ENCODE assay signal across 8 cellular contexts in genomic region chr5:98772415-98773213, GRCh38. TPM values are rescaled to one million over a fixed set of nuclear protein-coding genes. Genes with fewer than 3 reads are reported as not detected.
DNase-seq lines count a peak whose midpoint lies in the region; ATAC-seq, FAIRE-seq and TF ChIP-seq lines count a peak whose summit lies in the region.

No MANE protein-coding gene starts in this region.

- peak overlapping the region; percentile 89 to 100 (median 97) for H3K4me3 Mint-ChIP-seq in naive thymus-derived CD4-positive, alpha-beta T cell

- FAIRE-seq in GM12891 (lab: Jason Lieb, UNC) = no peak

- H3K9me3 ChIP-seq in fibroblast of lung (ENCODE audit: control insufficient read depth, insufficient read depth, low read depth, low read length) (no peaks in the 10 kb centered on the region), testis (no peaks in the 10 kb centered on the region)
- H3K9me3 ChIP-seq in naive thymus-derived CD4-positive, alpha-beta T cell (ENCODE audit: control insufficient read depth in 2 of 3, low read length in 3 of 3) = no peaks in the 10 kb centered on the region

- H3K4me3 ChIP-seq in fibroblast of lung (replicated peaks in 1 of 4; ENCODE audit: control extremely low read depth in 1 of 4, insufficient read depth in 1 of 4, low read depth in 3 of 4, low read length in 4 of 4) (peak overlapping the region; percentile 54 to 91 (median 66)), testis (peak overlapping the region; percentile 73 to 86)
- H3K4me3 ChIP-seq in naive thymus-derived CD4-positive, alpha-beta T cell (ENCODE audit: low read length) = peak overlapping the region; percentile 88

- peak overlapping the region; percentile 95 for H3K27ac ChIP-seq in fibroblast of lung (ENCODE audit: insufficient read depth, low read length)
- peak overlapping the region; percentile 61 for H3K27ac ChIP-seq in naive thymus-derived CD4-positive, alpha-beta T cell (ENCODE audit: low read depth, low read length)
- peak overlapping the region; percentile 76 to 95 for H3K27ac ChIP-seq in testis

- no peaks in the 10 kb centered on the region for H3K9me3 Mint-ChIP-seq in naive thymus-derived CD4-positive, alpha-beta T cell

- H3K27me3 ChIP-seq in fibroblast of lung (ENCODE audit: control insufficient read depth, insufficient read depth, low read length) (no peaks in the 10 kb centered on the region), testis (no peaks in the 10 kb centered on the region)
- peaks cover 0 to 4% of the 10 kb centered on the region in 2 donors for H3K27me3 ChIP-seq in naive thymus-derived CD4-positive, alpha-beta T cell (ENCODE audit: control insufficient read depth in 2 of 2, insufficient read depth in 2 of 2, low read length in 2 of 2)

- intact Hi-C loops in naive thymus-derived CD4-positive, alpha-beta T cell (cut with micrococcal nuclease) = loop anchor here (1.0 to 10.0 kb wide), 9 partner anchors 135 to 1965 kb away; partner anchors contain the start of genes CHD1 (in 2 of the 2), FAM174A (in 2 of the 2), ERAP1 (in 1 of the 2) and LNPEP (in 1 of the 2)
- intact Hi-C loops in testis (cut with DNase I; ENCODE audit: low total_unique reads) = loop anchor here (5.0 kb wide), 1 partner anchor 1965 kb away; the partner anchor contains the start of gene ERAP1

- 9 to 10% methylated on average over 34 of the region's 34 CpGs for WGBS in testis, 2 donors

- peaks cover under 1 to 86% (median 17%) of the 10 kb centered on the region in 5 donors for H3K27me3 Mint-ChIP-seq in naive thymus-derived CD4-positive, alpha-beta T cell

- peak overlapping the region; percentile 93 for H3K4me2 ChIP-seq in fibroblast of lung (ENCODE audit: extremely low read depth, insufficient read depth, low read length)

- H4K20me1 ChIP-seq in fibroblast of lung (ENCODE audit: control insufficient read depth, extremely low read depth, insufficient read depth, low read length) = peaks cover 2% of the 10 kb centered on the region

- no peak overlapping the region for H2AFZ ChIP-seq in fibroblast of lung (ENCODE audit: low read length)

- no peak for TF ChIP-seq POLR2A in GM12891 (IDR thresholded peaks at IDR 0.05; ENCODE audit: low read depth, low read length)
- TF ChIP-seq POLR2A in testis (IDR thresholded peaks at IDR 0.05) = no peak

- POLR2A ChIA-PET in naive thymus-derived CD4-positive, alpha-beta T cell (lab: Charles Lee) = interaction anchor here (0.7 to 1.6 kb wide), 5 partner anchors 153 to 1762 kb away, joined by 3 to 5 read pairs (median 4); partner anchors contain the start of gene CHD1

- peak overlapping the region; percentile 75 to 98 (median 92) for H3K27ac Mint-ChIP-seq in naive thymus-derived CD4-positive, alpha-beta T cell

- no peak for TF ChIP-seq CTCF in fibroblast of lung (conservative IDR thresholded peaks at IDR 0.05 in 1 of 2, IDR thresholded peaks at IDR 0.05 in 1 of 2; ENCODE audit: low read depth in 1 of 2, low read length in 2 of 2)
- TF ChIP-seq CTCF in testis (IDR thresholded peaks at IDR 0.05) = no peak

- no peaks in the 10 kb centered on the region for H3K36me3 Mint-ChIP-seq in naive thymus-derived CD4-positive, alpha-beta T cell

- H3K9ac ChIP-seq in fibroblast of lung (ENCODE audit: insufficient read depth, low read length) = peak overlapping the region; percentile 96

- DNase-seq in GM12891 (ENCODE audit: insufficient read length, low spot score) (peak; percentile 23), NCI-H748 treated with DMSO at 0.1 percent for 48 hours (lab: John Stamatoyannopoulos, UW) (peak; percentile 80), activated T-helper 1 cell treated with Interleukin-2 at 50 U/mL for 16 hours (ENCODE audit: low read depth) (peak; percentile 36), fibroblast of lung (ENCODE audit: low read depth in 2 of 2) (peak; percentile 89 to 91), testis (peak; percentile 79)
- peak in 2 of 9 donors; percentile 23 to 72 for DNase-seq in naive thymus-derived CD4-positive, alpha-beta T cell

- peaks cover 3% of the 10 kb centered on the region for H3K4me1 ChIP-seq in fibroblast of lung (ENCODE audit: control insufficient read depth, extremely low read depth, insufficient read depth, low read length)
- peaks cover 25 to 32% of the 10 kb centered on the region in 2 donors for H3K4me1 ChIP-seq in naive thymus-derived CD4-positive, alpha-beta T cell (ENCODE audit: control insufficient read depth in 2 of 2, insufficient read depth in 2 of 2, low read length in 2 of 2)
- H3K4me1 ChIP-seq in testis = peaks cover 5% of the 10 kb centered on the region

- ATAC-seq in HG03097 (IDR thresholded peaks at IDR 0.05; ENCODE audit: low FRiP score, unreplicated experiment) (peak; percentile 25), GM21381 (IDR thresholded peaks at IDR 0.05; ENCODE audit: unreplicated experiment) (no peak)
- peak; percentile 49 for ATAC-seq in naive thymus-derived CD4-positive, alpha-beta T cell

- H3K4me1 Mint-ChIP-seq in naive thymus-derived CD4-positive, alpha-beta T cell = peaks cover 50 to 76% (median 66%) of the 10 kb centered on the region in 7 donors

- CTCF ChIA-PET in naive thymus-derived CD4-positive, alpha-beta T cell (lab: Charles Lee) = interaction anchor here (0.7 to 2.4 kb wide), 4 partner anchors 15 to 1590 kb away, joined by 3 to 10 read pairs (median 3); partner anchors contain the start of gene RIOK2

- H3K36me3 ChIP-seq in fibroblast of lung (ENCODE audit: control insufficient read depth, insufficient read depth, low read length) (peaks cover 5% of the 10 kb centered on the region), testis (ENCODE audit: low read depth, missing control alignments) (no peaks in the 10 kb centered on the region)
- H3K36me3 ChIP-seq in naive thymus-derived CD4-positive, alpha-beta T cell (ENCODE audit: control insufficient read depth in 2 of 3, insufficient read depth in 3 of 3, low read length in 3 of 3) = no peaks in the 10 kb centered on the region

- H3K79me2 ChIP-seq in fibroblast of lung (ENCODE audit: control insufficient read depth, insufficient read depth, low read length) = peaks cover 84% of the 10 kb centered on the region

TF ChIP-seq in GM12891, 5 proteins besides CTCF, POLR2A, EP300 and RAD21:
- TF ChIP-seq SPI1 (IDR thresholded peaks at IDR 0.05; ENCODE audit: low read depth, low read length) = no peak
- no peak for TF ChIP-seq PAX5 (IDR thresholded peaks at IDR 0.05; ENCODE audit: insufficient read depth, low read length, severe bottlenecking)
- TF ChIP-seq TAF1 (IDR thresholded peaks at IDR 0.05; ENCODE audit: low read depth, low read length) = no peak
- no peak for TF ChIP-seq POLR2AphosphoS5 (IDR thresholded peaks at IDR 0.05; ENCODE audit: low read depth, low read length)
- TF ChIP-seq POU2F2 (IDR thresholded peaks at IDR 0.05; ENCODE audit: low read depth, low read length) = no peak

RNA-seq across cellular contexts. Expression of gene RGMB, which starts 0.8 kb away (rescaled TPM):
- 1.4 TPM for polyA plus RNA-seq in GM12891 (2012; ENCODE audit: low read depth, missing spikeins)
- total RNA-seq in fibroblast of lung (38.3 and 81.6 TPM in 2 replicates), testis (10 to 100 TPM; 41.2 to 47.4 TPM)
- polyA plus RNA-seq in fibroblast of lung (115 and 185 TPM in 2 replicates), testis (ENCODE audit: insufficient read depth, low read depth, low replicate concordance) (22.4 TPM)
- polyA plus RNA-seq in fibroblast of lung (2012) = 75.7 and 119 TPM in 2 replicates
- 331 and 431 TPM in 2 replicates for polyA minus RNA-seq in fibroblast of lung (ENCODE audit: low replicate concordance)
- total RNA-seq in naive thymus-derived CD4-positive, alpha-beta T cell = 10 to 100 TPM in 3 of 5 experiments, 1 to 10 TPM in 1, under 1 TPM in 1; 0.41 to 22.4 (median 18.7) TPM
- 1 to 10 TPM; 5.3 to 7.4 TPM for polyA plus RNA-seq in naive thymus-derived CD4-positive, alpha-beta T cell
